ENCODE assay signal across 1 cellular context in the genomic region with DNA sequence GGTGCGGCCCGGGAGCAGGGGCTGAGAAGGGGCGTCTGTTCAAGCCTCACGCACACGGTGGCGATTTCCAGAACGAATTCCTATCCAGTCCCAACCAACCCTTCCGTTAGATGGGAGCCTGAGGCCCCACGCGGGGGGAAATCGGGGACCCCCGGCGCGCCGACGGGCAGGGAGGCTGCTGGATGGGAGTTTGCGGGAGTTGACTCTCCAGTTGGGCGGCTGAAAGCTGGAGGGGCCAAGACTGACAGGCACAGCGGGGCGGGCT.
TF ChIP-seq lines count a peak whose summit lies in the region.

No MANE protein-coding gene starts in this region.

TF ChIP-seq in GM12891, 5 proteins besides CTCF, POLR2A, EP300 and RAD21:
- TF ChIP-seq TAF1 (IDR thresholded peaks at IDR 0.05; ENCODE audit: low read depth, low read length) (no peak), PAX5 (IDR thresholded peaks at IDR 0.05; ENCODE audit: insufficient read depth, low read length, severe bottlenecking) (no peak), POU2F2 (IDR thresholded peaks at IDR 0.05; ENCODE audit: low read depth, low read length) (no peak), POLR2AphosphoS5 (IDR thresholded peaks at IDR 0.05; ENCODE audit: low read depth, low read length) (no peak), SPI1 (IDR thresholded peaks at IDR 0.05; ENCODE audit: low read depth, low read length) (no peak)
